ENCODE assay signal across 8 cellular contexts in the genomic region with DNA sequence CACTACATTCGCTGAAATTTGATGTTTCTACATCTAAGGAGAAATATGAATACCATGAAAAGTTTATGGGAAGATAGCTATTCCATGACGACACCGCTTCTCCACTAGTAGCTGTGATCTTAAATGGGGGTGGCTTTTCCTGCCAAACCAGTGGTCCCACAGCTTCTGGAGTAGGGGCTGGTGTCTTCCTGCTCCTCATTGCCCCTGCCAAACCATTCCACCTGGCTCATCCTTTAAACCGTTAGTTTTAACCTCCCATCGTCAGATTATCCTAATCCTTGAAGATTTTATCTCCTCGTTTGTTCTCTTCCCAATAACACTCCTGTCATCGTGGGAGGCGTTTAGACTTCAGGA.
DNase-seq lines count a peak whose midpoint lies in the region; ATAC-seq and TF ChIP-seq lines count a peak whose summit lies in the region.

No MANE protein-coding gene starts in this region.

- peaks cover 30% of the 10 kb centered on the region for H3K9me3 Mint-ChIP-seq in nephron

- peaks cover 9% of the 10 kb centered on the region for H3K79me2 ChIP-seq in Loucy (ENCODE audit: insufficient read depth, low read length)

- no peak for DNase-seq in NCI-H446 (lab: John Stamatoyannopoulos, UW)
- DNase-seq in NCI-H2107 (lab: John Stamatoyannopoulos, UW) = no peak

- H3K4me2 ChIP-seq in BLaER1 (peak overlapping the region; percentile 92), Loucy (ENCODE audit: low read depth, low read length, poor library complexity, severe bottlenecking) (peak overlapping the region; percentile 73)

- ATAC-seq in GM18519 (IDR thresholded peaks at IDR 0.05; ENCODE audit: low FRiP score, unreplicated experiment) = no peak
- no peak for ATAC-seq in HG02938 (IDR thresholded peaks at IDR 0.05; ENCODE audit: unreplicated experiment)

- H3K4me1 ChIP-seq in BLaER1 (peaks cover 18% of the 10 kb centered on the region), Loucy (ENCODE audit: insufficient read depth, low read length, poor library complexity, severe bottlenecking) (peaks cover 10% of the 10 kb centered on the region), duodenal mucosa (ENCODE audit: control insufficient read depth in 1 of 2, insufficient read depth in 2 of 2, low read length in 2 of 2) (peaks cover 3 to 11% of the 10 kb centered on the region in 2 donors)

- H3K36me3 ChIP-seq in BLaER1 = peaks cover 17% of the 10 kb centered on the region
- no peaks in the 10 kb centered on the region for H3K36me3 ChIP-seq in Loucy (ENCODE audit: insufficient read depth, low read length)
- H3K36me3 ChIP-seq in duodenal mucosa (ENCODE audit: control insufficient read depth in 1 of 2, insufficient read depth in 2 of 2, low read length in 2 of 2) = peaks cover 4 to 8% of the 10 kb centered on the region in 2 donors

- H3K9me2 ChIP-seq in Loucy (replicated peaks; ENCODE audit: low read depth, low read length) = no peaks in the 10 kb centered on the region

- no peaks in the 10 kb centered on the region for H4K20me1 ChIP-seq in BLaER1
- H4K20me1 ChIP-seq in Loucy (ENCODE audit: insufficient read depth, low read length, poor library complexity, severe bottlenecking) = no peaks in the 10 kb centered on the region

- H3K4me3 Mint-ChIP-seq in nephron = peak overlapping the region; percentile 98 to 99 (median 99)

- H3F3A ChIP-seq in Loucy (ENCODE audit: low read depth) = no peaks in the 10 kb centered on the region

- H3K27ac ChIP-seq in BLaER1 (peak overlapping the region; percentile 75), duodenal mucosa (ENCODE audit: low read depth, low read length) (no peak overlapping the region)

- H3K27me3 ChIP-seq in BLaER1 = no peaks in the 10 kb centered on the region
- no peaks in the 10 kb centered on the region for H3K27me3 ChIP-seq in Loucy (ENCODE audit: insufficient read depth, low read length, poor library complexity, severe bottlenecking)
- H3K27me3 ChIP-seq in duodenal mucosa (ENCODE audit: control insufficient read depth in 1 of 2, insufficient read depth in 2 of 2, low read length in 2 of 2) = no peaks in the 10 kb centered on the region

- H3K9me3 ChIP-seq in BLaER1 = peaks cover 26% of the 10 kb centered on the region
- no peaks in the 10 kb centered on the region for H3K9me3 ChIP-seq in Loucy (ENCODE audit: insufficient read depth, low read depth, low read length)
- peaks cover 4 to 16% of the 10 kb centered on the region in 2 donors for H3K9me3 ChIP-seq in duodenal mucosa (ENCODE audit: control insufficient read depth in 1 of 2, low read length in 2 of 2)

- peak overlapping the region; percentile 78 to 92 (median 91) for H3K27ac Mint-ChIP-seq in nephron

- H3K36me3 Mint-ChIP-seq in nephron (ENCODE audit: low read depth) = peaks cover 34% of the 10 kb centered on the region

- H3K4me1 Mint-ChIP-seq in nephron = peaks cover 19% of the 10 kb centered on the region

- H3K4me3 ChIP-seq in BLaER1 (peak overlapping the region; percentile 97), Loucy (ENCODE audit: low read length, poor library complexity, severe bottlenecking) (peak overlapping the region; percentile 85), duodenal mucosa (ENCODE audit: low read depth in 1 of 2, low read length in 2 of 2) (peak overlapping the region; percentile 79 to 96)

- H3K27me3 Mint-ChIP-seq in nephron (ENCODE audit: low read depth) = no peaks in the 10 kb centered on the region

- TF ChIP-seq CTCF in Loucy (conservative IDR thresholded peaks at IDR 0.05; ENCODE audit: low read length) (no peak), nephron (IDR thresholded peaks at IDR 0.05; ENCODE audit: unreplicated experiment in 3 of 3) (no peak)

- peak overlapping the region; percentile 96 for H2AFZ ChIP-seq in Loucy (ENCODE audit: low read length)

- H3K9ac ChIP-seq in BLaER1 (peak overlapping the region; percentile 86), Loucy (ENCODE audit: low read depth, low read length, poor library complexity, severe bottlenecking) (peak overlapping the region; percentile 82), duodenal mucosa (ENCODE audit: low read depth in 1 of 2, low read length in 2 of 2) (peak overlapping the region; percentile 70 to 79)
